In the genomic region with DNA sequence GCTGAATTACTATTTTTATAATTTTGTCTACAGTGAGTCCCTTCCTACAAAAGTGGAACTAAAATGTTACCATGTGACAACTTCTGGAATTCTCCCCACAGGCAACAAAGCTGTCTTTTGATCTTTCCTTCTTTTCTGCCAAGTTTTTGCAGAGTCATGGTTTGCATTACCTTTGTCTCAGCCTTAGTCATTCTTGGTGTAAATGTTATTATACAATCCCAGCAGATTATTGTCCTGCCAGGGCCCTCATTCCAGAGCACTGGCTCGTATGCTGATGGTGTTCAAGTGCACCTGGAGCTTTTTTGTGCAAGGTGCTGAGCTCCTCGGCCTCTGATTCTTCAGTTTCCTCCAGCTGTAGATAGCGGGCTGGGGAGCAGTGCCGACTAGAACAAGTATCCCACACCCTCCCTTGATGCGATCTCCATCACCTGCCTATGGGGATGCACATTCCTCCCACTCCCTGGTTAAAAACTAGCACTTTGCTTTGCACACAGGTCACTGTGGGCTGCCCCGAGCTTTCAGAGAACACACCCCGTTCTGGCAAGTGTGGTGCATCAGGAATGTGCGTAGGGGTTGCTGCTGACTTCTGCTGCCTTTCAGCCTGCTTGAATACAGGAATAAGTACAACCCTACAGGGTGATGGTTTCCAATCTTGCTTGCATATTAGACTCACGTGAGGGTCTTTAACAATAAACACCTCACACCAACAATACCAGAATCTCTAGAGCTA, we compare ENCODE assay signal across 14 cellular contexts.
DNase-seq lines count a peak whose midpoint lies in the region; ATAC-seq, FAIRE-seq and TF ChIP-seq lines count a peak whose summit lies in the region.
"Had no signal": no experiment of that assay in that cellular context is flagged by ENCODE, and none has a peak within 500 bp of the region (broad histone marks: within the 10 kb centered on the region; RNA-seq: fewer than 3 reads in every experiment).

No MANE protein-coding gene starts in this region.

- no peak overlapping the region for H3K56ac ChIP-seq in H1 (replicated peaks; ENCODE audit: insufficient read length, low read depth, low read length)

- no peak overlapping the region for H3K9ac ChIP-seq in H1 (replicated peaks in 1 of 4; ENCODE audit: extremely low read depth in 1 of 4, low read depth in 3 of 4, low read length in 3 of 4)
- peak overlapping the region; percentile 16 for H3K9ac ChIP-seq in mesenchymal stem cell (ENCODE audit: low read length)

- POLR2A ChIA-PET in RWPE1 (lab: Yijun Ruan, JAX; ENCODE audit: low non-redundant PET) (no interaction called here), H1 (lab: Charles Lee; ENCODE audit: partially characterized antibody) (no interaction called here)

- TF ChIP-seq CTCF in RWPE1 (conservative IDR thresholded peaks at IDR 0.05; ENCODE audit: low read depth) (no peak), H1 (IDR thresholded peaks at IDR 0.05; ENCODE audit: control extremely low read depth in 1 of 3, insufficient read depth in 1 of 3, low read depth in 1 of 3, low read length in 3 of 3) (no peak)

- H2BK15ac ChIP-seq in H1 (ENCODE audit: low read length) (no peak overlapping the region), mesenchymal stem cell (ENCODE audit: low read depth, poor library complexity, severe bottlenecking) (no peak overlapping the region)

- ATAC-seq in GM21423 (IDR thresholded peaks at IDR 0.05; ENCODE audit: unreplicated experiment) = no peak
- no peak for ATAC-seq in HG02678 (IDR thresholded peaks at IDR 0.05; ENCODE audit: unreplicated experiment)

- 87% methylated on average over 9 of the region's 9 CpGs; no CpG with 5 or more reads in 1 of the 2 experiments for WGBS in H1 (ENCODE audit: extremely low coverage in 1 of 2, insufficient coverage in 1 of 2, insufficient read length in 1 of 2, insufficient replicate concordance in 2 of 2, low coverage in 1 of 2, low lambda C conversion rate in 2 of 2, missing lambda C conversion rate in 1 of 2), 2 experiments
- 86% methylated on average over 9 of the region's 9 CpGs for WGBS in mesenchymal stem cell

- no peak for TF ChIP-seq RAD21 in H1 (IDR thresholded peaks at IDR 0.05 in 1 of 2, conservative IDR thresholded peaks at IDR 0.05 in 1 of 2; ENCODE audit: low read depth in 2 of 2, low read length in 2 of 2)

- H3K4me1 ChIP-seq in H1 (replicated peaks in 1 of 4; ENCODE audit: control insufficient read depth in 3 of 4, insufficient read depth in 4 of 4, low read length in 3 of 4) (no peaks in the 10 kb centered on the region), mesenchymal stem cell (ENCODE audit: control insufficient read depth, insufficient read depth, low read depth, low read length) (peaks cover 4% of the 10 kb centered on the region), HAP-1 (no peaks in the 10 kb centered on the region)
- H3K4me1 ChIP-seq: upper lobe of left lung had no signal

- in situ Hi-C loops in HAP-1 (cut with MboI; ENCODE audit: low sequenced_read_pairs) = no loop called here

- H2BK12ac ChIP-seq in H1 (ENCODE audit: low read depth, low read length) (no peak overlapping the region), mesenchymal stem cell (ENCODE audit: low read length in 2 of 2) (no peak overlapping the region)

- H2BK120ac ChIP-seq in H1 (replicated peaks; ENCODE audit: low read depth, low read length) (no peak overlapping the region), mesenchymal stem cell (ENCODE audit: low read depth, low read length) (no peak overlapping the region)

- H3K18ac ChIP-seq in H1 (ENCODE audit: extremely low read depth, low read length) (no peak overlapping the region), mesenchymal stem cell (ENCODE audit: low read depth in 1 of 2, low read length in 2 of 2) (no peak overlapping the region)

- DNase-seq in COLO829 (ENCODE audit: low spot score) = peak; percentile 79
- DNase-seq in RWPE1 (ENCODE audit: low spot score) = peak; percentile 6
- no peak for DNase-seq in H1 (ENCODE audit: low read depth in 1 of 2, low spot score in 2 of 2)
- no peak for DNase-seq in mesenchymal stem cell
- no peak for DNase-seq in mucosa of gallbladder (ENCODE audit: low spot score)
- no peak for DNase-seq in HAP-1 (ENCODE audit: low spot score in 2 of 2)
- DNase-seq: activated CD4-positive, CD25-positive, alpha-beta regulatory T cell; activated T-cell treated with anti-CD3 and anti-CD28 coated beads, Interleukin-2, amount 50 U/mL, for 48 hours; Kasumi-1; NCI-H2029 treated with DMSO at 0.1 percent for 48 hours; upper lobe of left lung had no signal

- H3K4ac ChIP-seq in H1 (replicated peaks; ENCODE audit: insufficient read length, low read depth, low read length) = no peak overlapping the region
- H3K4ac ChIP-seq in mesenchymal stem cell (ENCODE audit: low read depth in 1 of 2, low read length in 2 of 2) = no peak overlapping the region

- H2BK20ac ChIP-seq in H1 (ENCODE audit: low read length) = no peak overlapping the region

- no peaks in the 10 kb centered on the region for H3K79me1 ChIP-seq in H1 (ENCODE audit: low read depth, low read length)
- no peaks in the 10 kb centered on the region for H3K79me1 ChIP-seq in mesenchymal stem cell (replicated peaks; ENCODE audit: low read length, poor library complexity, severe bottlenecking)

- H4K20me1 ChIP-seq in H1 (replicated peaks in 1 of 2; ENCODE audit: control insufficient read depth in 1 of 2, insufficient read depth in 2 of 2, low read length in 2 of 2) = no peaks in the 10 kb centered on the region

- H3K79me2 ChIP-seq in H1 (ENCODE audit: control insufficient read depth in 1 of 2, insufficient read depth in 2 of 2, low read length in 2 of 2) = no peaks in the 10 kb centered on the region

- no peak overlapping the region; the same call in 1 of the 2 replicates for H4K8ac ChIP-seq in H1 (ENCODE audit: extremely low read depth, insufficient read depth, low read length)
- peak overlapping the region; percentile 40 for H4K8ac ChIP-seq in mesenchymal stem cell (ENCODE audit: low read length)

- H2AK5ac ChIP-seq in H1 (ENCODE audit: low read depth, low read length) (no peak overlapping the region), mesenchymal stem cell (ENCODE audit: low read length, severe bottlenecking) (no peak overlapping the region)

- no peak overlapping the region for H4K5ac ChIP-seq in H1 (ENCODE audit: insufficient read length, low read depth, low read length)

- H4K91ac ChIP-seq in H1 (replicated peaks; ENCODE audit: insufficient read length, low read length) (no peak overlapping the region), mesenchymal stem cell (ENCODE audit: low read length) (no peak overlapping the region)

- H3K27ac ChIP-seq in RWPE1 = no peak overlapping the region
- no peak overlapping the region for H3K27ac ChIP-seq in H1 (ENCODE audit: low read depth, low read length)
- no peak overlapping the region for H3K27ac ChIP-seq in mesenchymal stem cell (ENCODE audit: low read length, poor library complexity, severe bottlenecking)
- H3K27ac ChIP-seq: ovary, upper lobe of left lung had no signal

- H2AFZ ChIP-seq in H1 (ENCODE audit: low read length) (no peak overlapping the region), mesenchymal stem cell (ENCODE audit: low read depth, low read length) (no peak overlapping the region)

- H3K36me3 ChIP-seq in H1 (ENCODE audit: control insufficient read depth in 2 of 4, insufficient read depth in 4 of 4, low read length in 3 of 4) (no peaks in the 10 kb centered on the region), mesenchymal stem cell (ENCODE audit: control insufficient read depth in 1 of 2, insufficient read depth in 2 of 2, low read depth in 1 of 2, low read length in 2 of 2) (no peaks in the 10 kb centered on the region), HAP-1 (replicated peaks) (no peaks in the 10 kb centered on the region)
- H3K36me3 ChIP-seq: ovary, upper lobe of left lung had no signal

- H2BK5ac ChIP-seq in H1 (ENCODE audit: low read depth, low read length) (no peak overlapping the region), mesenchymal stem cell (ENCODE audit: low read depth, low read length, poor library complexity, severe bottlenecking) (no peak overlapping the region)

- FAIRE-seq in H1 (lab: Jason Lieb, UNC) = no peak

- H3K9me3 ChIP-seq in H1 (ENCODE audit: insufficient read depth in 2 of 2, low read depth in 1 of 2, low read length in 1 of 2) (no peaks in the 10 kb centered on the region), mesenchymal stem cell (ENCODE audit: control insufficient read depth, low read length) (no peaks in the 10 kb centered on the region), HAP-1 (no peaks in the 10 kb centered on the region)
- H3K9me3 ChIP-seq: ovary, upper lobe of left lung had no signal

- peak overlapping the region; percentile 88 for H3K14ac ChIP-seq in H1 (ENCODE audit: insufficient read length)
- no peak overlapping the region for H3K14ac ChIP-seq in mesenchymal stem cell (ENCODE audit: low read length in 2 of 2)

- no peak for TF ChIP-seq POLR2A in H1 (IDR thresholded peaks at IDR 0.05; ENCODE audit: control extremely low read depth in 1 of 2, low read depth in 2 of 2, low read length in 2 of 2)

- no peak overlapping the region for H3K4me3 ChIP-seq in H1 (ENCODE audit: extremely low read depth in 1 of 4, insufficient read depth in 2 of 4, low read depth in 3 of 4, low read length in 4 of 4)
- no peak overlapping the region for H3K4me3 ChIP-seq in mesenchymal stem cell (ENCODE audit: insufficient read depth in 1 of 2, low read depth in 1 of 2, low read length in 2 of 2)
- no peak overlapping the region for H3K4me3 ChIP-seq in HAP-1
- H3K4me3 ChIP-seq: ovary, upper lobe of left lung had no signal

- H3K23me2 ChIP-seq in H1 (ENCODE audit: low read depth, low read length) = no peaks in the 10 kb centered on the region

- H3K4me2 ChIP-seq in H1 (ENCODE audit: insufficient read depth in 1 of 2, low read depth in 2 of 2, low read length in 2 of 2) (no peak overlapping the region), mesenchymal stem cell (ENCODE audit: low read length, poor library complexity, severe bottlenecking) (no peak overlapping the region)

- no peak for TF ChIP-seq EP300 in H1 (IDR thresholded peaks at IDR 0.05; ENCODE audit: borderline replicate concordance in 1 of 2, low read depth in 2 of 2, low read length in 2 of 2)

- H3K23ac ChIP-seq in H1 (ENCODE audit: insufficient read length) (no peak overlapping the region), mesenchymal stem cell (ENCODE audit: low read length in 2 of 2) (no peak overlapping the region)

- CTCF ChIA-PET in RWPE1 (lab: Yijun Ruan, JAX) = no interaction called here
- CTCF ChIA-PET in H1 (lab: Charles Lee; ENCODE audit: partially characterized antibody) = interaction anchor here (0.7 to 1.5 kb wide), 3 partner anchors 14 to 83 kb away, joined by 4 read pairs; no protein-coding TSS in a partner anchor

- H3K27me3 ChIP-seq in H1 (replicated peaks in 1 of 4; ENCODE audit: control insufficient read depth in 3 of 4, extremely low read depth in 1 of 4, insufficient read depth in 3 of 4, low read length in 3 of 4) (no peaks in the 10 kb centered on the region), mesenchymal stem cell (ENCODE audit: control insufficient read depth in 1 of 2, insufficient read depth in 1 of 2, low read length in 2 of 2) (no peaks in the 10 kb centered on the region), HAP-1 (ENCODE audit: low read depth) (no peaks in the 10 kb centered on the region)
- H3K27me3 ChIP-seq: ovary, upper lobe of left lung had no signal

TF ChIP-seq in H1, 55 proteins besides CTCF, POLR2A, EP300 and RAD21 (continues in another document):
- TF ChIP-seq POU5F1 (IDR thresholded peaks at IDR 0.05; ENCODE audit: low read depth, low read length) (no peak), BACH1 (IDR thresholded peaks at IDR 0.05; ENCODE audit: low read length) (peak; percentile 88), RXRA (IDR thresholded peaks at IDR 0.05; ENCODE audit: insufficient read depth, low read depth, low read length) (no peak)

Comparison
In these comparisons a context has a peak if more than half of its experiments do, and no peak if none do; other contexts are left out.
1. DNase-seq: peak in COLO829 (single experiment) and RWPE1 (single experiment); none in H1 (0 of 2), mesenchymal stem cell (single experiment), mucosa of gallbladder (single experiment) and HAP-1 (0 of 2).